Comparison of ENCODE assay signal across 8 cellular contexts in genomic region chr1:220786337-220787068, GRCh38. TPM values are rescaled to one million over a fixed set of nuclear protein-coding genes. Genes with fewer than 3 reads are reported as not detected.
DNase-seq lines count a peak whose midpoint lies in the region; ATAC-seq and FAIRE-seq lines count a peak whose summit lies in the region.

Gene MTARC1 (plus strand): TSS chr1:220786913. CDS start chr1:220786945, 32 bp downstream.

- H3K9me3 ChIP-seq in SJCRH30 (replicated peaks), result no peaks in the 10 kb centered on the region; the same call in 1 of the 2 replicates
- H3K9me3 ChIP-seq in mucosa of stomach (ENCODE audit: control insufficient read depth, low read length), result no peaks in the 10 kb centered on the region

- H3K4me1 ChIP-seq in SJCRH30, result no peaks in the 10 kb centered on the region
- H3K4me1 ChIP-seq in mucosa of stomach (ENCODE audit: control insufficient read depth, insufficient read depth, low read length), result peaks cover 15% of the 10 kb centered on the region

- DNase-seq in DMS79 treated with DMSO at 0.1 percent for 48 hours (lab: John Stamatoyannopoulos, UW) (peak; percentile 82), LoVo (ENCODE audit: low spot score) (peak; percentile 71), SJCRH30 (peak; percentile 56 to 62), fibroblast of gingiva (ENCODE audit: low read depth) (peak; percentile 51), urothelium cell line (ENCODE audit: low spot score) (peak; percentile 71)
- DNase-seq in activated naive CD4-positive, alpha-beta T cell treated with anti-CD3 and anti-CD28 coated beads, Interleukin-2, amount 50 U/mL, for 16 hours, result no peak

- no peaks in the 10 kb centered on the region for H3K27me3 ChIP-seq in SJCRH30
- H3K27me3 ChIP-seq in mucosa of stomach (ENCODE audit: control insufficient read depth, insufficient read depth, low read length), result no peaks in the 10 kb centered on the region

- H3K27ac ChIP-seq in SJCRH30, result peak within 1 kb of the TSS; percentile 27; the same call in 1 of the 2 replicates

- ATAC-seq in GM21529 (IDR thresholded peaks at IDR 0.05; ENCODE audit: unreplicated experiment), result peak; percentile 70

- no peak for FAIRE-seq in urothelium cell line (lab: Jason Lieb, UNC)

- H3K36me3 ChIP-seq in SJCRH30 (no peaks in the 10 kb centered on the region), mucosa of stomach (ENCODE audit: control insufficient read depth, insufficient read depth, low read length) (no peaks in the 10 kb centered on the region)

- H3K9ac ChIP-seq in mucosa of stomach (ENCODE audit: low read length), result peak within 1 kb of the TSS; percentile 68

- H3K4me3 ChIP-seq in SJCRH30, result peak within 1 kb of the TSS; percentile 50
- peak within 1 kb of the TSS; percentile 60 for H3K4me3 ChIP-seq in mucosa of stomach (ENCODE audit: low read length)

RNA-seq across cellular contexts. Expression of gene MTARC1, which starts in this region (rescaled TPM):
- total RNA-seq in SJCRH30 (2014; rRNA removed; shearing (Covaris generic)), result 1.5 and 1.6 TPM in 2 replicates
